35 cellular contexts compared by ENCODE assay signal in the genomic region with DNA sequence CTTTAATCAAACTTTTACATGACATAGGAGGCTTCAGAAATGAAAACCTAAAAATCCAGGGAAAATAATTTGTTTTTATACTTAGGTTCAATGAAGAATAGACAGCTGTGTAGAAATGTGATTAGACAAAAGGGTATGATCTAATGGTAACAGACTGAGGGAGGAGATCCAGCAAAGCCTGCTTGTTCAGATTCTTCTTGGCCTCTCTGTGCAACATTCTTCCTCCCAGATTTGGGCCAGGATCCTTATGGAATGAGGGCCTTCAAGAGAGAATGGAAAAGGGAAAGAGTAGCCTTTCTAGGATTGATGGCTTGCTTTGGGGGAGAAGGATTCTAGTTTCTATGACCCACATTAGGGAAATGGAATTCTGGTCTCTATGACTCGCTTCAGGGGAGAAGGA.
"Had no signal": no experiment of that assay in that cellular context is flagged by ENCODE, and none has a peak within 500 bp of the region (broad histone marks: within the 10 kb centered on the region; RNA-seq: fewer than 3 reads in every experiment).

No MANE protein-coding gene starts in this region.

- H3K27ac ChIP-seq: KMS-11 had no signal

- DNase-seq: Karpas-422, Kasumi-1, MG63, MM.1S, MV-4-11, NCI-H1048, NCI-H1092, NCI-H1092 treated with DMSO at 0.1 percent for 48 hours, NCI-H1105, NCI-H1105 treated with DMSO at 0.1 percent for 48 hours, NCI-H1417, NCI-H1417 treated with DMSO at 0.1 percent for 48 hours, NCI-H1436, NCI-H1436 treated with DMSO at 0.1 percent for 48 hours, NCI-H146, NCI-H1694, NCI-H1694 treated with DMSO at 0.1 percent for 48 hours, NCI-H187, NCI-H187 treated with DMSO at 0.1 percent for 48 hours, NCI-H1930, NCI-H2029, NCI-H2029 treated with DMSO at 0.1 percent for 48 hours, NCI-H2081, NCI-H2081 treated with DMSO at 0.1 percent for 48 hours, NCI-H2107, NCI-H2171, NCI-H2171 treated with DMSO at 0.1 percent for 48 hours, NCI-H2227 treated with DMSO at 0.1 percent for 48 hours, NCI-H226, NCI-H345, NCI-H446, NCI-H446 treated with DMSO at 0.1 percent for 48 hours, NCI-H510A, NCI-H510A treated with DMSO at 0.1 percent for 48 hours had no signal

- H3K9ac ChIP-seq: KMS-11 had no signal

- H3K9me3 ChIP-seq: MG63 had no signal

- H3K4me3 ChIP-seq: MG63 had no signal

- H3K36me3 ChIP-seq: MG63 had no signal

- H3K4me2 ChIP-seq: KMS-11 had no signal

- H3K27me3 ChIP-seq: MG63 had no signal
